Comparison of ENCODE assay signal across 8 cellular contexts in the genomic region with DNA sequence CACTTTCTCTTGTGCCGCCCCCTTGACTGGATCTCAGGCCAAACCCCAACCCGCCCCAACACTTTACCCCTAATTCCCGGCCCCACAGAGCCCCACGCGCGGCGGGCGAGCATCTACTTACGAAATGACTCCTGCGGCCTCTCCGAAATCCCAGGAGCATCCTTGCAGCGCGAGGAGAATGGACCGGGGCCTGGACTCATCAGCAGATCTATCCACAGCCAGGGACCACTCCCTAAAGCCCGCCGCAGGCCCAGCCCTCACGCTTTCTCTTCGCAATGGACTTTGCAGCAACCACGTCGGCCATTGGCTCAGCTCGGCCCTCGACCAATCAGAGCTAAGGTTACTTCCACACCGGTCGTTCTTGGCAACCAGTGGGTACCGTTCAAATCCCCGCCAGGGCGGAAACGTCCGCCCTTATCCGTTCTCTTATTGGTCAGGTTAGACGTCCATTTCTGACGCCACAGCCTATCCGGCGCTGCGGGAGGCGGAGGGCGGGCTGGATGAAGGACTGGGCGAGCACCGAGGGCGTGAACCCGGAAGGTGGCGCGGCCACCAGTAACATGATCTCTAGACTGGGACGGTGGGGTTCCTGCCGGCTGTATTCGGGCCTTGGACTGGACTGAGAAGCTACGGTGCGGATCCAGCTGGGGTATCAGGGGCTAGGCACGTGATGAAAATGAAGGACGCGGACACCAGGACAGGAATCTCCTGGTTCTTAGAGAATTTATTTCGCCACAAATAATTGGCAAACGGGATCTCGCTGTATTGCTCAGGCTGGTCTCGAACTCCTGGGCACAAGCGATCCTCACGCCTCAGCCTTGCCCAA. TPM values are rescaled to one million over a fixed set of nuclear protein-coding genes. Genes with fewer than 3 reads are reported as not detected.
DNase-seq lines count a peak whose midpoint lies in the region; ATAC-seq and TF ChIP-seq lines count a peak whose summit lies in the region.

A gene (minus strand): TSS at position 244 of the 826 bp plus-strand sequence. CDS start 84 bp downstream, at position 160.
A gene with protein sequence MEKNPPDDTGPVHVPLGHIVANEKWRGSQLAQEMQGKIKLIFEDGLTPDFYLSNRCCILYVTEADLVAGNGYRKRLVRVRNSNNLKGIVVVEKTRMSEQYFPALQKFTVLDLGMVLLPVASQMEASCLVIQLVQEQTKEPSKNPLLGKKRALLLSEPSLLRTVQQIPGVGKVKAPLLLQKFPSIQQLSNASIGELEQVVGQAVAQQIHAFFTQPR (plus strand): TSS at position 528 of the 826 bp plus-strand sequence. CDS start 955 bp downstream, outside the sequence.

- ATAC-seq in CD4-positive, CD25-positive, alpha-beta regulatory T cell (ENCODE audit: low read depth in 2 of 2) = peak; percentile 98 to 99
- ATAC-seq in GM19438 (IDR thresholded peaks at IDR 0.05; ENCODE audit: low read depth, unreplicated experiment) = peak; percentile 99
- peak; percentile 96 for ATAC-seq in HG03571 (IDR thresholded peaks at IDR 0.05; ENCODE audit: unreplicated experiment)

- no peaks in the 10 kb centered on the region for H3K27me3 ChIP-seq in CD4-positive, CD25-positive, alpha-beta regulatory T cell (ENCODE audit: control insufficient read depth, insufficient read depth, low read length)

- peaks cover 9 to 34% (median 18%) of the 10 kb centered on the region in 4 donors for H3K4me1 Mint-ChIP-seq in CD4-positive, CD25-positive, alpha-beta regulatory T cell

- no peaks in the 10 kb centered on the region for H3K9me3 ChIP-seq in CD4-positive, CD25-positive, alpha-beta regulatory T cell (ENCODE audit: control insufficient read depth in 2 of 2, low read length in 2 of 2)

- no peak for TF ChIP-seq CTCF in lower leg skin (IDR thresholded peaks at IDR 0.05)

- peak within 1 kb of the TSS; percentile 77 for H3K27ac ChIP-seq in CD4-positive, CD25-positive, alpha-beta regulatory T cell (ENCODE audit: insufficient read depth, low read length, poor library complexity, severe bottlenecking)

- peak; percentile 98 to 99 (median 99) for DNase-seq in CD4-positive, CD25-positive, alpha-beta regulatory T cell
- DNase-seq in NCI-H774 (lab: John Stamatoyannopoulos, UW) (peak; percentile 99), ecto neural progenitor cell (ENCODE audit: low spot score) (peak; percentile 100), lower leg skin (ENCODE audit: low spot score in 2 of 2) (peak; percentile 99 to 100)
- peak; percentile 96 to 98 for DNase-seq in activated CD4-positive, alpha-beta T cell treated with anti-CD3 and anti-CD28 coated beads, Interleukin-2, amount 50 U/mL, for 48 hours
- DNase-seq in stimulated activated CD4-positive, alpha-beta T cell treated with anti-CD3 and anti-CD28 coated beads, Interleukin-4, amount 100 ng/mL, for 4 hours = peak; percentile 90 to 98

- peak within 1 kb of the TSS; percentile 92 to 99 (median 98) for H3K4me3 Mint-ChIP-seq in CD4-positive, CD25-positive, alpha-beta regulatory T cell

- no peak for TF ChIP-seq POLR2A in lower leg skin (IDR thresholded peaks at IDR 0.05)

- H3K27me3 Mint-ChIP-seq in CD4-positive, CD25-positive, alpha-beta regulatory T cell = no peaks in the 10 kb centered on the region

- H3K27ac Mint-ChIP-seq in CD4-positive, CD25-positive, alpha-beta regulatory T cell = peak within 1 kb of the TSS; percentile 93 to 99 (median 97)

- H3K36me3 Mint-ChIP-seq in CD4-positive, CD25-positive, alpha-beta regulatory T cell = peaks cover 7% of the 10 kb centered on the region

- intact Hi-C loops in lower leg skin (cut with DNase I; ENCODE audit: low total_unique reads) = no loop called here

- H3K9me3 Mint-ChIP-seq in CD4-positive, CD25-positive, alpha-beta regulatory T cell = no peaks in the 10 kb centered on the region

- H3K4me1 ChIP-seq in CD4-positive, CD25-positive, alpha-beta regulatory T cell (ENCODE audit: control insufficient read depth, insufficient read depth, low read length, poor library complexity, severe bottlenecking) = peaks cover 12% of the 10 kb centered on the region

- H3K36me3 ChIP-seq in CD4-positive, CD25-positive, alpha-beta regulatory T cell (ENCODE audit: control insufficient read depth, insufficient read depth, low read length) = no peaks in the 10 kb centered on the region

- peak within 1 kb of the TSS; percentile 89 for H3K4me3 ChIP-seq in CD4-positive, CD25-positive, alpha-beta regulatory T cell (ENCODE audit: low read depth, low read length)
- H3K4me3 ChIP-seq in lower leg skin (ENCODE audit: low read depth, poor library complexity, severe bottlenecking) = peak within 1 kb of the TSS; percentile 55

- WGBS in lower leg skin, 2 donors = 1% methylated on average over 44 to 57 of the region's 57 CpGs

RNA-seq across cellular contexts. Expression of the first gene that starts in this region (rescaled TPM):
- total RNA-seq in CD4-positive, CD25-positive, alpha-beta regulatory T cell = 10.8 TPM
- polyA plus RNA-seq in CD4-positive, CD25-positive, alpha-beta regulatory T cell = 10 to 100 TPM in 2 of 4 donors, 1 to 10 TPM in 2; 8.7 to 11.3 (median 9.7) TPM
- total RNA-seq in lower leg skin = 10 to 100 TPM in 3 of 4 donors, 1 to 10 TPM in 1; 8.8 to 16.6 (median 10.6) TPM

RNA-seq across cellular contexts. Expression of the second gene that starts in this region (rescaled TPM):
- 1.2 TPM for total RNA-seq in CD4-positive, CD25-positive, alpha-beta regulatory T cell
- 1 to 10 TPM; 2.3 to 3.4 (median 3.2) TPM for polyA plus RNA-seq in CD4-positive, CD25-positive, alpha-beta regulatory T cell
- total RNA-seq in lower leg skin = 1 to 10 TPM in 3 of 4 donors, under 1 TPM in 1; 0.63 to 2.5 (median 1.4) TPM

Comparison
In these comparisons a context has a peak if more than half of its experiments do, and no peak if none do; other contexts are left out.
1. Peak in every context shown above with its lines: DNase-seq, ATAC-seq, H3K4me3 ChIP-seq and H3K27ac ChIP-seq.